ENCODE assay signal across 11 cellular contexts in the genomic region with DNA sequence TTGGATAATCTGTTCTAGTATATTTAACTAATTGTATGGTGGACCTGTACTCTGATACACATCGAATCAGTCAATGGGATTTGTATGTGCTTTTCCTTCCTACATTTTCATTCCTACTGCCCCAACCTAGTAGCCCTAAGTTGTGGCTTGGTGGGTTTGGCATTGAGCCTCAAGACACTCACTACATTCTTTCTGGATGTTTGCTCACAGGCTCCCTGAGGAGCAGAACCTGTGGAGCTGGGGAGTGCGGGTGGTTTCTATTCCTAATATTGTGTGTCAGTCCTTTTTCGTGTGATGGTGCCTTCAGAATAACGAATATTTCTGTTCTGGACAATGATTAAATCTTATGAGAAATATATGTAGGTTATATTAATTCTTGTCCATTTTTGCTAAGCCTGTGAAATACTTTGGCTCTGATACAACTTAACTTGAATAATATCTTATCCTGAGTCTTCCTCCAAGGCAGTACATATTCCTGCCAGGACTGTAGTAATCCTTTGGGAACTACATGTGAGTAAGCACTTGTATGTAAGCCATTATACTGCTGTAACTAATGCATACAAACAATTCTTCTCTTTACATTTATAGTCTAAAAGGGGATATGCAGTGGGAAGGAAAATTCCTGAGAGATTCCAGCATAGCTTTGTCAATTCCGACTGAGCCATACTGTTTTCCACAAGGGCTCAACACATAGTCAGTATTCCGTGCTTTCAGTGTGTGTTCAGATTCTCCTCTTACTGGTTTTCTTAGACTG.
DNase-seq lines count a peak whose midpoint lies in the region; ATAC-seq and TF ChIP-seq lines count a peak whose summit lies in the region.
"Had no signal": no experiment of that assay in that cellular context is flagged by ENCODE, and none has a peak within 500 bp of the region (broad histone marks: within the 10 kb centered on the region; RNA-seq: fewer than 3 reads in every experiment).

No MANE protein-coding gene starts in this region.

- H3K9me3 Mint-ChIP-seq in chondrocyte (ENCODE audit: low read depth): peaks cover 9% of the 10 kb centered on the region

- ATAC-seq in omental fat pad (ENCODE audit: low FRiP score) (peak; percentile 37), GM19023 (IDR thresholded peaks at IDR 0.05; ENCODE audit: unreplicated experiment) (no peak)

- H3K4me3 Mint-ChIP-seq in chondrocyte (ENCODE audit: unreplicated experiment): no peak overlapping the region

- H3K27ac ChIP-seq in esophagus muscularis mucosa (replicated peaks in 1 of 4): no peak overlapping the region
- H3K27ac ChIP-seq: WERI-Rb-1 had no signal

- TF ChIP-seq EP300 in esophagus muscularis mucosa (IDR thresholded peaks at IDR 0.05): no peak

- H3K36me3 ChIP-seq in MG63 (no peaks in the 10 kb centered on the region), esophagus muscularis mucosa (peaks cover 0 to 3% (median 0%) of the 10 kb centered on the region in 4 donors)
- H3K36me3 ChIP-seq: tibial nerve, WERI-Rb-1 had no signal

- intact Hi-C loops in esophagus muscularis mucosa (cut with DNase I): no loop called here

- H3K9me3 ChIP-seq in MG63 (no peaks in the 10 kb centered on the region), esophagus muscularis mucosa (no peaks in the 10 kb centered on the region)
- H3K9me3 ChIP-seq: tibial nerve had no signal

- H3K4me3 ChIP-seq in MG63: no peak overlapping the region
- H3K4me3 ChIP-seq in esophagus muscularis mucosa: no peak overlapping the region
- H3K4me3 ChIP-seq: dorsolateral prefrontal cortex, tibial nerve had no signal

- peaks cover 0 to 6% (median 0%) of the 10 kb centered on the region in 4 donors for H3K4me1 ChIP-seq in esophagus muscularis mucosa

- TF ChIP-seq POLR2A in esophagus muscularis mucosa (IDR thresholded peaks at IDR 0.05; ENCODE audit: low read depth): no peak

- 76% methylated on average over 6 of the region's 6 CpGs for WGBS in esophagus muscularis mucosa

- peaks cover 28% of the 10 kb centered on the region for H3K4me1 Mint-ChIP-seq in chondrocyte (ENCODE audit: low read depth)

- H3K27me3 ChIP-seq in MG63: no peaks in the 10 kb centered on the region
- no peaks in the 10 kb centered on the region for H3K27me3 ChIP-seq in esophagus muscularis mucosa
- H3K27me3 ChIP-seq: dorsolateral prefrontal cortex, tibial nerve had no signal

- TF ChIP-seq CTCF in chondrocyte (IDR thresholded peaks at IDR 0.05): no peak
- TF ChIP-seq CTCF in omental fat pad (IDR thresholded peaks at IDR 0.05): no peak
- TF ChIP-seq CTCF in esophagus muscularis mucosa (IDR thresholded peaks at IDR 0.05): no peak

- H3K27me3 Mint-ChIP-seq in chondrocyte (ENCODE audit: low read depth): no peaks in the 10 kb centered on the region

- peak overlapping the region; percentile 66 for H3K27ac Mint-ChIP-seq in chondrocyte (ENCODE audit: unreplicated experiment)

- H3K36me3 Mint-ChIP-seq in chondrocyte (ENCODE audit: low read depth): peaks cover 8% of the 10 kb centered on the region

- peak; percentile 48 for DNase-seq in DMS 273 treated with DMSO at 0.1 percent for 48 hours (lab: John Stamatoyannopoulos, UW)
- peak; percentile 85 for DNase-seq in MG63
- no peak for DNase-seq in chondrocyte (ENCODE audit: low spot score)
- DNase-seq in omental fat pad (ENCODE audit: low spot score): no peak
- no peak for DNase-seq in iPS-NIHi11 (ENCODE audit: low spot score)
- no peak for DNase-seq in GF-D8 (lab: John Stamatoyannopoulos, UW)
- DNase-seq in esophagus muscularis mucosa (ENCODE audit: extremely low spot score): no peak
- DNase-seq: dorsolateral prefrontal cortex, WERI-Rb-1 had no signal

Comparison
In these comparisons a context has a peak if more than half of its experiments do, and no peak if none do; other contexts are left out.
1. DNase-seq: peak in DMS 273 treated with DMSO at 0.1 percent for 48 hours (single experiment) and MG63 (single experiment); none in chondrocyte (single experiment), omental fat pad (single experiment), iPS-NIHi11 (single experiment), GF-D8 (single experiment) and esophagus muscularis mucosa (single experiment).